12 cellular contexts compared by ENCODE assay signal in genomic region chr2:3594493-3595281, GRCh38. TPM values are rescaled to one million over a fixed set of nuclear protein-coding genes. Genes with fewer than 3 reads are reported as not detected.
DNase-seq lines count a peak whose midpoint lies in the region; ATAC-seq, FAIRE-seq and TF ChIP-seq lines count a peak whose summit lies in the region.
"Had no signal": no experiment of that assay in that cellular context is flagged by ENCODE, and none has a peak within 500 bp of the region (broad histone marks: within the 10 kb centered on the region; RNA-seq: fewer than 3 reads in every experiment).

TSS of gene COLEC11 (plus strand) at chr2:3595112. CDS start at chr2:3604341, 9,229 bp downstream.

- DNase-seq in HepG2 (ENCODE audit: low spot score): no peak
- peak; percentile 26 for DNase-seq in globus pallidus (ENCODE audit: low spot score)
- DNase-seq in neural progenitor cell (ENCODE audit: low spot score): peak; percentile 70
- no peak for DNase-seq in cerebellar nuclear complex (lab: John Stamatoyannopoulos, UW)
- DNase-seq in NCI-H2107 treated with DMSO at 0.1 percent for 48 hours (lab: John Stamatoyannopoulos, UW; ENCODE audit: unreplicated experiment): no peak
- DNase-seq in germinal center (ENCODE audit: low spot score): no peak
- DNase-seq: NCI-H526 treated with DMSO at 0.1 percent for 48 hours had no signal

- peaks cover 6% of the 10 kb centered on the region for H3K36me3 Mint-ChIP-seq in neural progenitor cell

- peaks cover 10% of the 10 kb centered on the region for H3K9me3 Mint-ChIP-seq in neural progenitor cell

- H3K27ac ChIP-seq in liver (ENCODE audit: low read depth in 1 of 2, low read length in 2 of 2): peak within 1 kb of the TSS; percentile 14 to 79
- H3K27ac ChIP-seq in HepG2 (ENCODE audit: extremely low read length, insufficient read depth, low read length): no peak within 1 kb of the TSS
- no peak within 1 kb of the TSS for H3K27ac ChIP-seq in neural progenitor cell
- H3K27ac ChIP-seq: BLaER1 treated with 17β-estradiol and CSF1 and Interleukin-3, amounts not matched to agents 10 nM and 100 nM had no signal

- H3K27me3 ChIP-seq in liver (ENCODE audit: control insufficient read depth in 4 of 4, insufficient read depth in 4 of 4, low read length in 3 of 4) (no peaks in the 10 kb centered on the region), HepG2 (ENCODE audit: control insufficient read depth in 1 of 2, insufficient read depth in 2 of 2, low read length in 2 of 2) (no peaks in the 10 kb centered on the region; a peak in 1 of 5 replicates), neural progenitor cell (peaks cover 14% of the 10 kb centered on the region)
- H3K27me3 ChIP-seq: BLaER1 treated with 17β-estradiol and CSF1 and Interleukin-3, amounts not matched to agents 10 nM and 100 nM had no signal

- intact Hi-C loops in HepG2 (cut with micrococcal nuclease; ENCODE audit: unreplicated experiment): no loop called here

- peak within 1 kb of the TSS; percentile 70 for H3K27ac Mint-ChIP-seq in neural progenitor cell

- H3K4me2 ChIP-seq in HepG2 (ENCODE audit: low read depth, low read length): no peak within 1 kb of the TSS
- no peak within 1 kb of the TSS for H3K4me2 ChIP-seq in neural progenitor cell

- TF ChIP-seq EP300 in HepG2 (IDR thresholded peaks at IDR 0.05; ENCODE audit: low read depth in 2 of 2, low read length in 2 of 2) (no peak), HepG2 (CRISPR knock-in tag; IDR thresholded peaks at IDR 0.05; ENCODE audit: borderline replicate concordance) (no peak)

- in situ Hi-C loops in HepG2 (cut with HindIII; ENCODE audit: extremely low pct_ligation_motif_present, low pct_unique_long_range_greater_than_20kb): no loop called here

- no peak for ATAC-seq in HepG2
- no peak for ATAC-seq in HG02763 (IDR thresholded peaks at IDR 0.05; ENCODE audit: unreplicated experiment)

- no peaks in the 10 kb centered on the region for H3K36me3 ChIP-seq in liver (ENCODE audit: control insufficient read depth in 4 of 4, insufficient read depth in 3 of 4, low read depth in 1 of 4, low read length in 3 of 4)
- no peaks in the 10 kb centered on the region for H3K36me3 ChIP-seq in HepG2 (replicated peaks in 1 of 2; ENCODE audit: control insufficient read depth in 1 of 2, insufficient read depth in 2 of 2, low read length in 2 of 2)
- H3K36me3 ChIP-seq in neural progenitor cell: no peaks in the 10 kb centered on the region

- CTCF ChIA-PET in HepG2 (lab: Yijun Ruan, JAX; ENCODE audit: low intra/inter-chr PET ratio, low total read pairs): no interaction called here

- H3K4me1 ChIP-seq in liver (ENCODE audit: control insufficient read depth in 4 of 4, insufficient read depth in 4 of 4, low read length in 3 of 4): peaks cover 0 to 11% (median 5%) of the 10 kb centered on the region in 4 donors
- peaks cover 24% of the 10 kb centered on the region for H3K4me1 ChIP-seq in HepG2 (ENCODE audit: insufficient read depth, low read length)
- H3K4me1 ChIP-seq in neural progenitor cell: no peaks in the 10 kb centered on the region

- peaks cover 20% of the 10 kb centered on the region for H3K4me1 Mint-ChIP-seq in neural progenitor cell

- peaks cover 6% of the 10 kb centered on the region for H3K27me3 Mint-ChIP-seq in neural progenitor cell (ENCODE audit: insufficient read depth, low read depth)

- TF ChIP-seq RAD21 in liver (IDR thresholded peaks at IDR 0.05) (peak; percentile 64 to 72), HepG2 (CRISPR knock-in tag; IDR thresholded peaks at IDR 0.05) (no peak)

- H3F3A ChIP-seq in neural progenitor cell (ENCODE audit: low read depth): no peaks in the 10 kb centered on the region

- H3K9me3 ChIP-seq in liver (ENCODE audit: control insufficient read depth in 4 of 4, low read length in 3 of 4) (no peaks in the 10 kb centered on the region), HepG2 (ENCODE audit: low read length) (no peaks in the 10 kb centered on the region), neural progenitor cell (ENCODE audit: low read depth) (no peaks in the 10 kb centered on the region)

- peak; percentile 35 for TF ChIP-seq CTCF in liver (IDR thresholded peaks at IDR 0.05; ENCODE audit: low read depth, low read length, missing input control)
- no peak for TF ChIP-seq CTCF in HepG2 (CRISPR knock-in tag; IDR thresholded peaks at IDR 0.05)
- TF ChIP-seq CTCF in neural progenitor cell (IDR thresholded peaks at IDR 0.05): peak; percentile 18

- H3K9ac ChIP-seq in liver (ENCODE audit: low read depth in 1 of 2, low read length in 2 of 2) (peak within 1 kb of the TSS in 1 of 2 donors; percentile 31), HepG2 (ENCODE audit: insufficient read depth, low read depth, low read length) (no peak within 1 kb of the TSS), neural progenitor cell (no peak within 1 kb of the TSS)
- H3K9ac ChIP-seq: BLaER1 treated with 17β-estradiol and CSF1 and Interleukin-3, amounts not matched to agents 10 nM and 100 nM had no signal

- H2AFZ ChIP-seq in HepG2 (ENCODE audit: low read length) (no peak within 1 kb of the TSS), neural progenitor cell (replicated peaks) (no peak within 1 kb of the TSS)

- H4K20me1 ChIP-seq in HepG2 (ENCODE audit: insufficient read depth, low read length) (no peaks in the 10 kb centered on the region), neural progenitor cell (ENCODE audit: low read depth) (no peaks in the 10 kb centered on the region)

- POLR2A ChIA-PET in HepG2 (lab: Yijun Ruan, JAX): no interaction called here

- H3K79me2 ChIP-seq in HepG2 (ENCODE audit: insufficient read depth, low read length): no peaks in the 10 kb centered on the region
- H3K79me2 ChIP-seq in neural progenitor cell (ENCODE audit: low read depth): no peaks in the 10 kb centered on the region

- H3K4me3 ChIP-seq in liver (ENCODE audit: low read depth in 1 of 3, low read length in 3 of 3): peak within 1 kb of the TSS in 2 of 3 donors; percentile 28 to 44
- H3K4me3 ChIP-seq in HepG2 (replicated peaks in 1 of 3; ENCODE audit: insufficient read depth in 1 of 3, low read depth in 2 of 3, low read length in 3 of 3): no peak within 1 kb of the TSS
- no peak within 1 kb of the TSS for H3K4me3 ChIP-seq in neural progenitor cell
- H3K4me3 ChIP-seq: BLaER1 treated with 17β-estradiol and CSF1 and Interleukin-3, amounts not matched to agents 10 nM and 100 nM had no signal

- BruUV-seq in HepG2 (replicated peaks; lab: Mats Ljungman, UMichigan): no TSS peak

- WGBS in liver: 31% methylated on average over 40 of the region's 40 CpGs
- 88% methylated on average over 40 of the region's 40 CpGs for WGBS in HepG2 (ENCODE audit: low lambda C conversion rate)

- FAIRE-seq in HepG2 (lab: Jason Lieb, UNC): no peak
- FAIRE-seq: urothelium cell line had no signal

- no peak within 1 kb of the TSS for H3K4me3 Mint-ChIP-seq in neural progenitor cell

- no peak for TF ChIP-seq POLR2A in HepG2 (IDR thresholded peaks at IDR 0.05; ENCODE audit: insufficient read depth in 1 of 2, low read depth in 2 of 2, low read length in 2 of 2)

TF ChIP-seq in liver, 16 proteins besides CTCF, POLR2A, EP300 and RAD21 (continues in another document):
- no peak for TF ChIP-seq FOXA2 (IDR thresholded peaks at IDR 0.05)

TF ChIP-seq in HepG2, 621 proteins besides CTCF, POLR2A, EP300 and RAD21 (continues in another document):
- TF ChIP-seq BCLAF1 (IDR thresholded peaks at IDR 0.05) (no peak), ZMYM4 (CRISPR knock-in tag; IDR thresholded peaks at IDR 0.05) (no peak)

RNA-seq across cellular contexts. Expression of gene COLEC11, which starts in this region (rescaled TPM):
- total RNA-seq in liver (10 to 100 TPM; 31.0 to 62.7 TPM), HepG2 (2016; rRNA removed; fragmentation: Illumina TruSeq; extraction: Trizol) (2.5 and 3.0 TPM in 2 replicates), neural progenitor cell (ENCODE audit: low replicate concordance) (not detected in 2 replicates)
- polyA plus RNA-seq in liver (100 to 1,000 TPM in 1 of 2 donors, 10 to 100 TPM in 1; 79.1 to 100 TPM), HepG2 (2011; rRNA removed) (1.5 and 2.6 TPM in 2 replicates)
- total RNA-seq in HepG2 (2016; cell fraction: cytosol; rRNA removed; fragmentation: Illumina TruSeq; extraction: Trizol; ENCODE audit: low read depth): 1.2 and 1.9 TPM in 2 replicates
- total RNA-seq in HepG2 (2016; cell fraction: insoluble cytoplasmic fraction; rRNA removed; fragmentation: Illumina TruSeq; extraction: Trizol): 2.5 and 3.0 TPM in 2 replicates
- 2.2 and 2.3 TPM in 2 replicates for total RNA-seq in HepG2 (2016; cell fraction: membrane; rRNA removed; fragmentation: Illumina TruSeq; extraction: Trizol)
- 2.7 and 3.4 TPM in 2 replicates for total RNA-seq in HepG2 (2016; cell fraction: nucleus; rRNA removed; fragmentation: Illumina TruSeq; extraction: Trizol)
- polyA plus RNA-seq in HepG2 (2011; cell fraction: cytosol; rRNA removed): 2.8 TPM in 2 replicates
- polyA plus RNA-seq in HepG2 (2011; cell fraction: nucleus; rRNA removed): 4.0 and 4.6 TPM in 2 replicates
- polyA plus RNA-seq in HepG2 (2012): 1.6 and 1.9 TPM in 2 replicates
- 0.71 and 0.78 TPM in 2 replicates for polyA plus RNA-seq in HepG2 (2016; cell fraction: cytosol; fragmentation: Illumina TruSeq; extraction: Trizol; ENCODE audit: low read depth)
- 2.0 and 3.6 TPM in 2 replicates for polyA plus RNA-seq in HepG2 (2016; cell fraction: insoluble cytoplasmic fraction; fragmentation: Illumina TruSeq; extraction: Trizol; ENCODE audit: low read depth)
- polyA plus RNA-seq in HepG2 (2016; cell fraction: membrane; fragmentation: Illumina TruSeq; extraction: Trizol; ENCODE audit: low read depth): 1.5 TPM in 2 replicates
- 5.0 and 5.6 TPM in 2 replicates for polyA plus RNA-seq in HepG2 (2016; cell fraction: nucleus; fragmentation: Illumina TruSeq; extraction: Trizol; ENCODE audit: insufficient read depth, low read depth)
- 1.8 TPM in 1 of 2 replicates, not detected in the other for polyA minus RNA-seq in HepG2 (2011; rRNA and poly(A)+ RNA removed; ENCODE audit: low replicate concordance)
- polyA minus RNA-seq in HepG2 (2011; cell fraction: cytosol; rRNA and poly(A)+ RNA removed): 0.69 and 1.3 TPM in 2 replicates
- polyA minus RNA-seq in HepG2 (2011; cell fraction: nucleus; rRNA and poly(A)+ RNA removed): 2.6 and 2.8 TPM in 2 replicates
- total RNA-seq: LHCN-M2 had no signal

Comparison
In these comparisons a context has a peak if more than half of its experiments do, and no peak if none do; other contexts are left out.
1. RNA of gene COLEC11 (total RNA-seq): 31.0 to 62.7 TPM in liver; 1.2 to 3.4 TPM in HepG2 and not detected in neural progenitor cell; every median in the first group is over 4 times any median in the second.
2. RNA of gene COLEC11 (polyA plus RNA-seq): 79.1 to 100 TPM in liver; 0.71 to 5.6 TPM in HepG2; every median in the first group is over 10 times any median in the second.
3. H3K27ac ChIP-seq: peak in liver (2 of 2); none in HepG2 (single experiment) and neural progenitor cell (single experiment).
4. H3K4me3 ChIP-seq: peak in liver (2 of 3); none in HepG2 (0 of 3) and neural progenitor cell (single experiment).
5. Peak in DNase-seq in neural progenitor cell; RNA of the gene not detected or under 1 TPM.